ENCODE assay signal across 1 cellular context in the genomic region with DNA sequence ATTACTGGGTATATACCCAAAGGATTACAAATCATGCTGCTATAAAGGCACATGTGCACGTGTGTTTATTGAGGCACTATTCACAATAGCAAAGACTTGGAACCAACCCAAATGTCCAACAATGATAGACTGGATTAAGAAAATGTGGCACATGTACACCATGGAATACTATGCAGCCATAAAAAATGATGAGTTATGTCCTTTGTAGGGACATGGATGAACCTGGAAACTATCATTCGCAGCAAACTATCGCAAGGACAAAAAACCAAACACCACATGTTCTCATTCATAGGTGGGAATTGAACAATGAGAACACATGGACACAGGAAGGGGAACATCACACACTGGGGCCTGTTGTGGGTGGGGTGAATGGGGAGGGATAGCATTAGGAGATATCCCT. TPM values are rescaled to one million over a fixed set of nuclear protein-coding genes. Genes with fewer than 3 reads are reported as not detected.
"Had no signal": no experiment of that assay in that cellular context is flagged by ENCODE, and none has a peak within 500 bp of the region (broad histone marks: within the 10 kb centered on the region; RNA-seq: fewer than 3 reads in every experiment).

No MANE protein-coding gene starts in this region.

RNA-seq across cellular contexts. Expression of a gene that starts 32.4 kb away (rescaled TPM):
- total RNA-seq: naive thymus-derived CD8-positive, alpha-beta T cell had no signal
- polyA plus RNA-seq: naive thymus-derived CD8-positive, alpha-beta T cell had no signal
